ENCODE assay signal across 26 cellular contexts in the genomic region with DNA sequence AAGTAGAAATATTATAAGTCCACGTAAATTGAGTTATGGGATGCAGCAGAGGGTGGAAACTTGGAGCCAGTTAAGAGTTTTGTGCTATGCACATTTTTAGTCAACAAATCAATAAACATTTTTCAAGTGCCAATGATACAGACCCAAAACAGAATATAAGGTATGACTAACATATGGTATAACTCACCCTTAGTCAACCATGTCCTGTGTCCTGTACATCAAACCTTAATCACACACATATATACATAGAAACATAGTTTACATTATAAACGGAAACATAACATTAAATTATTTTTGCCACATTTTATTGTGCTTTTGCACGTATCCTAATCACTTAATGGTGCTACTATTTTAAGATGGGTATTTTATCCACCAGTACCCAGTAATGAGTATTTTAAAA.
DNase-seq lines count a peak whose midpoint lies in the region; ATAC-seq, FAIRE-seq and TF ChIP-seq lines count a peak whose summit lies in the region.
"Had no signal": no experiment of that assay in that cellular context is flagged by ENCODE, and none has a peak within 500 bp of the region (broad histone marks: within the 10 kb centered on the region; RNA-seq: fewer than 3 reads in every experiment).

No MANE protein-coding gene starts in this region.

- POLR2A ChIA-PET in IMR-90 (lab: Charles Lee; ENCODE audit: unreplicated experiment), result no interaction called here

- TF ChIP-seq CTCF in IMR-90 (conservative IDR thresholded peaks at IDR 0.05; ENCODE audit: low read depth, low read length), result no peak
- no peak for TF ChIP-seq CTCF in bronchial epithelial cell (IDR thresholded peaks at IDR 0.05; ENCODE audit: insufficient read depth, low read length, severe bottlenecking)
- no peak for TF ChIP-seq CTCF in body of pancreas (IDR thresholded peaks at IDR 0.05)

- no peaks in the 10 kb centered on the region for H3K79me1 ChIP-seq in IMR-90 (ENCODE audit: low read depth in 1 of 2, low read length in 2 of 2)

- ATAC-seq in IMR-90 (ENCODE audit: low read depth) (no peak), GM19395 (IDR thresholded peaks at IDR 0.05; ENCODE audit: unreplicated experiment) (no peak), body of pancreas (no peak)
- ATAC-seq: A549; CD8-positive, alpha-beta T cell had no signal

- H3K4me1 ChIP-seq in IMR-90 (ENCODE audit: control insufficient read depth, insufficient read depth, low read length) (no peaks in the 10 kb centered on the region; the same call in 1 of the 2 replicates), body of pancreas (no peaks in the 10 kb centered on the region)
- H3K4me1 ChIP-seq: A549; BLaER1 treated with 17β-estradiol and CSF1 and Interleukin-3, amounts not matched to agents 10 nM and 100 nM had no signal

- no peak overlapping the region for H3K4me3 ChIP-seq in IMR-90 (ENCODE audit: insufficient read depth, low read depth, low read length)
- no peak overlapping the region for H3K4me3 ChIP-seq in bronchial epithelial cell (ENCODE audit: low read depth, low read length)
- no peak overlapping the region for H3K4me3 ChIP-seq in body of pancreas
- H3K4me3 ChIP-seq: A549; BLaER1 treated with 17β-estradiol and CSF1 and Interleukin-3, amounts not matched to agents 10 nM and 100 nM had no signal

- H3K4me2 ChIP-seq in IMR-90 (ENCODE audit: low read depth, low read length), result 0 out of 2 replicates have a peak overlapping the region, but pooled peaks have one; percentile 14
- H3K4me2 ChIP-seq: A549; BLaER1 treated with 17β-estradiol and CSF1 and Interleukin-3, amounts not matched to agents 10 nM and 100 nM had no signal

- no peak overlapping the region for H4K91ac ChIP-seq in IMR-90 (ENCODE audit: insufficient read depth, low read depth, low read length)

- FAIRE-seq in bronchial epithelial cell (lab: Jason Lieb, UNC) (no peak), islet of Langerhans (lab: Jason Lieb, UNC) (peak; percentile 53)
- FAIRE-seq: A549, G401.6, GM12891, GM19239 had no signal

- H2AK9ac ChIP-seq in IMR-90 (replicated peaks; ENCODE audit: low read depth, low read length, poor library complexity), result no peak overlapping the region

- no peak overlapping the region for H3K14ac ChIP-seq in IMR-90 (replicated peaks; ENCODE audit: low read depth, low read length)

- no peak overlapping the region for H2BK120ac ChIP-seq in IMR-90 (ENCODE audit: low read depth, low read length)

- BruUV-seq in IMR-90 (replicated peaks; lab: Mats Ljungman, UMichigan), result no TSS peak

- H3K56ac ChIP-seq in IMR-90 (ENCODE audit: extremely low read depth, insufficient read depth, low read length), result no peak overlapping the region

- CTCF ChIA-PET in IMR-90 (lab: Yijun Ruan, JAX), result no interaction called here

- no peak overlapping the region for H2BK15ac ChIP-seq in IMR-90 (ENCODE audit: low read depth, low read length)

- TF ChIP-seq POLR2A in IMR-90 (IDR thresholded peaks at IDR 0.05; ENCODE audit: low read depth, low read length), result no peak
- no peak for TF ChIP-seq POLR2A in body of pancreas (IDR thresholded peaks at IDR 0.05)

- H4K5ac ChIP-seq in IMR-90 (ENCODE audit: low read depth, low read length), result no peak overlapping the region

- no peaks in the 10 kb centered on the region for H3K27me3 ChIP-seq in IMR-90 (ENCODE audit: control insufficient read depth, insufficient read depth, low read length)
- H3K27me3 ChIP-seq in bronchial epithelial cell (ENCODE audit: control insufficient read depth, insufficient read depth, low read length), result no peaks in the 10 kb centered on the region
- no peaks in the 10 kb centered on the region for H3K27me3 ChIP-seq in body of pancreas
- H3K27me3 ChIP-seq: BLaER1 treated with 17β-estradiol and CSF1 and Interleukin-3, amounts not matched to agents 10 nM and 100 nM had no signal

- H3K4ac ChIP-seq in IMR-90 (ENCODE audit: low read depth, low read length), result no peak overlapping the region

- no peak overlapping the region for H2BK5ac ChIP-seq in IMR-90 (ENCODE audit: low read depth, low read length, poor library complexity, severe bottlenecking)

- H3K27ac ChIP-seq in IMR-90 (ENCODE audit: insufficient read depth, low read length), result no peak overlapping the region
- no peak overlapping the region for H3K27ac ChIP-seq in body of pancreas
- H3K27ac ChIP-seq: A549; BLaER1 treated with 17β-estradiol and CSF1 and Interleukin-3, amounts not matched to agents 10 nM and 100 nM; C4-2B had no signal

- no peak overlapping the region for H4K8ac ChIP-seq in IMR-90 (ENCODE audit: low read depth in 2 of 2, low read length in 2 of 2)

- WGBS in IMR-90 (ENCODE audit: extremely low coverage in 2 of 2, insufficient read length in 1 of 2), 2 experiments, result no CpG with 5 or more reads among the region's 3 CpGs
- 71 to 87% methylated on average over 3 of the region's 3 CpGs for WGBS in body of pancreas, 2 donors

- H3K9ac ChIP-seq in IMR-90 (ENCODE audit: low read depth, low read length), result no peak overlapping the region
- H3K9ac ChIP-seq: BLaER1 treated with 17β-estradiol and CSF1 and Interleukin-3, amounts not matched to agents 10 nM and 100 nM had no signal

- H3K9me1 ChIP-seq in IMR-90 (ENCODE audit: insufficient read depth, low read length), result no peaks in the 10 kb centered on the region

- dilution Hi-C loops in IMR-90 (cut with HindIII; ENCODE audit: low sequenced_read_pairs, unreplicated experiment), result no loop called here

- no peak overlapping the region for H2BK20ac ChIP-seq in IMR-90 (ENCODE audit: low read depth, low read length)

- H3K9me3 ChIP-seq in IMR-90 (ENCODE audit: control insufficient read depth, insufficient read depth, low read length) (no peaks in the 10 kb centered on the region), body of pancreas (no peaks in the 10 kb centered on the region)
- H3K9me3 ChIP-seq: A549; BLaER1 treated with 17β-estradiol and CSF1 and Interleukin-3, amounts not matched to agents 10 nM and 100 nM; Caco-2 had no signal

- H2AFZ ChIP-seq in IMR-90 (replicated peaks; ENCODE audit: low read length, poor library complexity), result no peak overlapping the region

- in situ Hi-C loops in IMR-90 (cut with MboI; ENCODE audit: low sequenced_read_pairs), result loop anchor here (25.0 kb wide), 1 partner anchor 572 kb away; no protein-coding TSS in a partner anchor

- no peak for TF ChIP-seq RAD21 in IMR-90 (IDR thresholded peaks at IDR 0.05; ENCODE audit: low read length)

- no peak overlapping the region for H3K18ac ChIP-seq in IMR-90 (ENCODE audit: low read depth, low read length)

- H3K36me3 ChIP-seq in IMR-90 (ENCODE audit: control insufficient read depth, insufficient read depth, low read length), result no peaks in the 10 kb centered on the region
- H3K36me3 ChIP-seq in bronchial epithelial cell (ENCODE audit: control insufficient read depth, insufficient read depth, low read length), result no peaks in the 10 kb centered on the region
- H3K36me3 ChIP-seq in body of pancreas (replicated peaks in 1 of 2; ENCODE audit: insufficient read depth in 1 of 2, low read depth in 2 of 2), result no peaks in the 10 kb centered on the region
- H3K36me3 ChIP-seq: BLaER1 treated with 17β-estradiol and CSF1 and Interleukin-3, amounts not matched to agents 10 nM and 100 nM had no signal

- DNase-seq in ELR (ENCODE audit: low read depth), result peak; percentile 31
- no peak for DNase-seq in IMR-90
- DNase-seq in bronchial epithelial cell (ENCODE audit: low read depth), result peak; percentile 37
- DNase-seq in 8988T, result no peak
- no peak for DNase-seq in ecto neural progenitor cell (ENCODE audit: low spot score)
- no peak for DNase-seq in body of pancreas
- DNase-seq: AML-193; Caco-2; Calu3; CD4-positive, alpha-beta T cell; CD8-positive, alpha-beta T cell; DMS 273 treated with DMSO at 0.1 percent for 48 hours; DMS153; DMS53; DMS79; DND-41; EL; GF-D8 had no signal

- no peaks in the 10 kb centered on the region for H4K20me1 ChIP-seq in IMR-90 (ENCODE audit: insufficient read depth, low read length)
- H4K20me1 ChIP-seq: BLaER1 treated with 17β-estradiol and CSF1 and Interleukin-3, amounts not matched to agents 10 nM and 100 nM had no signal

- intact Hi-C loops in IMR-90 (cut with micrococcal nuclease) (no loop called here), body of pancreas (cut with DNase I) (no loop called here)

- no peak overlapping the region for H2AK5ac ChIP-seq in IMR-90 (ENCODE audit: low read depth, low read length)

- H3K23ac ChIP-seq in IMR-90 (ENCODE audit: low read depth, low read length), result no peak overlapping the region

TF ChIP-seq in IMR-90, 13 proteins besides CTCF, POLR2A, EP300 and RAD21:
- TF ChIP-seq MXI1 (IDR thresholded peaks at IDR 0.05; ENCODE audit: borderline replicate concordance, low read depth, low read length) (no peak), NFE2L2 (IDR thresholded peaks at IDR 0.05; ENCODE audit: low read depth, low read length) (no peak), MAFK (IDR thresholded peaks at IDR 0.05; ENCODE audit: low read depth, low read length) (no peak), BHLHE40 (IDR thresholded peaks at IDR 0.05; ENCODE audit: low read depth, low read length) (no peak)
TF ChIP-seq in IMR-90: peak in this region for 0.

Comparison
In these comparisons a context has a peak if more than half of its experiments do, and no peak if none do; other contexts are left out.
1. DNase-seq: peak in ELR (single experiment) and bronchial epithelial cell (single experiment); none in IMR-90 (single experiment), 8988T (single experiment), ecto neural progenitor cell (single experiment) and body of pancreas (0 of 4).